Comparison of ENCODE assay signal across 18 cellular contexts in the genomic region with DNA sequence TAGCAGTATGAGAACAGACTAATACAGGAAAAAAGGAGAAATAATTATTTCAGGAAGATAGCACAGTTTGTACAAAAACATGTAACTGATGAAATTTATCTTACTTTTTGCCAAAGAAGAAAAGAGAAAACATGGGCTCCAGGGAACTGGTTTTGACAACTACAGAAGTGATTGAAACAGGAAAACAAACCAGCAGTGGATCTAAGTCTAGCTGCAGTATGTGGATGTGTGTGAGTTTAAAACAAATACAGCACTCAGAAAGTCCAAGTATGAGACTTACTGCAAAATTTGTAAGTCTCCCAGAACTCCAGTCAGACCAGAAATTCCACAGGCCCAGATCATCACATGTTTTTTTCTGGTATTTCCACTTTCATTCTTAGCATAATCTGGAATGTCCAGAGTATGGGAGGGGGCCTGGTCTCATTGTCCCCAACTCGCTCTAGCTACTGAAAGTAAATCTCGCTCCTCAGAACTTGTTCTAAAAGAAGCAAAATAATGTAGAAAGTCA.
"Had no signal": no experiment of that assay in that cellular context is flagged by ENCODE, and none has a peak within 500 bp of the region (broad histone marks: within the 10 kb centered on the region; RNA-seq: fewer than 3 reads in every experiment).

No MANE protein-coding gene starts in this region.

- H3K9ac ChIP-seq: neural progenitor cell had no signal

- H3K4me3 ChIP-seq: esophagus squamous epithelium, neural progenitor cell, ovary, transverse colon had no signal

- H3K9me3 ChIP-seq: ovary had no signal

- H3K27ac ChIP-seq: neural progenitor cell, ovary, transverse colon had no signal

- ATAC-seq: activated CD4-positive, CD25-positive, alpha-beta regulatory T cell treated with anti-CD3 and anti-CD28 coated beads, Interleukin-2, amount 50 U/mL, for 24 hours; left lobe of liver had no signal

- DNase-seq: activated CD4-positive, alpha-beta T cell treated with anti-CD3 and anti-CD28 coated beads, Interleukin-2, amount 50 U/mL, for 1 hour; activated CD8-positive, alpha-beta memory T cell treated with anti-CD3 and anti-CD28 coated beads for 24 hours; activated naive CD8-positive, alpha-beta T cell treated with anti-CD3 and anti-CD28 coated beads for 36 hours; aorta; central memory CD4-positive, alpha-beta T cell; cortex of kidney; effector CD4-positive, alpha-beta T cell; esophagus squamous epithelium; islet precursor cell; naive B cell; ovary; stimulated activated CD4-positive, alpha-beta T cell treated with anti-CD3 and anti-CD28 coated beads, Interleukin-2, amount 100 ng/mL, for 48 hours; stimulated activated naive CD4-positive, alpha-beta T cell; substantia nigra; transverse colon had no signal

- H3K4me1 ChIP-seq: esophagus squamous epithelium, neural progenitor cell, transverse colon had no signal

- H3K36me3 ChIP-seq: esophagus squamous epithelium, neural progenitor cell, ovary, transverse colon had no signal

- H3K4me2 ChIP-seq: neural progenitor cell had no signal

- H3K27me3 ChIP-seq: esophagus squamous epithelium, neural progenitor cell, ovary, transverse colon had no signal

- H2AFZ ChIP-seq: neural progenitor cell had no signal
